Comparison of ENCODE assay signal across 29 cellular contexts in the genomic region with DNA sequence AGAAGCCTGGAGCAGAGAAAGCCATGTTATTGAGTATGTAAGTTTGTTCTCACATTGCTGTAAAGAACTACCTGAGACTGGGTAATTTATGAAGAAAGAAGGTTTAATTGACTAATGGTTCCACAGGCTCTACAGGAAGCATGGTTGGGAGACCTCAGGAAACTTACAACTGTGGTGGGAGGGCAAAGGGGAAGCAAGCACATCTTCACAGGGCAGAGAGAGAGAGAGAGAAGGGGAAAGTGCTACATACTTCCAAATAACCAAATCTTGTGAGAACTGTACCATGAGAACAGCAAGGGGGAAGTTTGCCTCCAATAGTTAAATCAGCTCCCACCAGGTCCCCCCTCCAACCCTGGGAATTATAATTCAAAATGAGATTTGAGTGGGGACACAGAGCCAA.
"Had no signal": no experiment of that assay in that cellular context is flagged by ENCODE, and none has a peak within 500 bp of the region (broad histone marks: within the 10 kb centered on the region; RNA-seq: fewer than 3 reads in every experiment).

No MANE protein-coding gene starts in this region.

- H3K27me3 ChIP-seq: neural progenitor cell, ovary, right lobe of liver, sigmoid colon, suprapubic skin, testis, tibial artery, transverse colon, upper lobe of right lung, uterus had no signal

- H3K27ac Mint-ChIP-seq: naive thymus-derived CD8-positive, alpha-beta T cell; natural killer cell treated with Interleukin-12 subunit alpha and Interleukin-12 subunit beta and Interleukin-15 and Interleukin-18, amount 100 ng/mL, for 72 hours; neural progenitor cell; progenitor cell of endocrine pancreas; stimulated activated effector memory CD8-positive, alpha-beta T cell treated with anti-CD3 and anti-CD28 coated beads, Interleukin-12 subunit alpha, Interleukin-12 subunit beta, amount 100 ng/mL, for 72 hours; type B pancreatic cell had no signal

- H3K4me1 ChIP-seq: parathyroid adenoma, psoas muscle, right lobe of liver, sigmoid colon, suprapubic skin, testis, transverse colon, upper lobe of right lung, uterus had no signal

- H3K9me3 ChIP-seq: ovary, psoas muscle, right lobe of liver, sigmoid colon, suprapubic skin, testis, tibial artery, transverse colon, upper lobe of right lung, uterus had no signal

- DNase-seq: naive thymus-derived CD8-positive, alpha-beta T cell; occipital lobe; ovary; posterior cingulate gyrus; psoas muscle; right cardiac atrium; right lobe of liver; sigmoid colon; small intestine; stimulated activated CD4-positive, alpha-beta T cell treated with anti-CD3 and anti-CD28 coated beads, Interleukin-15, amount 100 ng/mL, for 24 hours; stimulated activated CD4-positive, alpha-beta T cell treated with anti-CD3 and anti-CD28 coated beads, Interleukin-2, amount 100 ng/mL, for 24 hours; stimulated activated CD4-positive, alpha-beta T cell treated with anti-CD3 and anti-CD28 coated beads, Interleukin-2, amount 100 ng/mL, for 48 hours; stimulated activated CD4-positive, alpha-beta T cell treated with anti-CD3 and anti-CD28 coated beads, Interleukin-4, amount 100 ng/mL, for 24 hours; stimulated activated naive CD4-positive, alpha-beta T cell; stimulated activated naive CD8-positive, alpha-beta T cell treated with anti-CD3 and anti-CD28 coated beads, Interleukin-15, amount 100 ng/mL, for 72 hours; stimulated activated naive CD8-positive, alpha-beta T cell treated with anti-CD3 and anti-CD28 coated beads, Interleukin-15, Interleukin-2, amounts not matched to agents 100 U/mL and 50 U/mL, for 24 hours; substantia nigra; testis; tibial artery; transverse colon; upper lobe of right lung; uterus had no signal

- H3K4me3 ChIP-seq: neural progenitor cell, ovary, psoas muscle, right lobe of liver, sigmoid colon, suprapubic skin, testis, tibial artery, transverse colon, upper lobe of right lung, uterus had no signal

- H3K36me3 Mint-ChIP-seq: natural killer cell treated with Interleukin-12 subunit alpha and Interleukin-12 subunit beta and Interleukin-15 and Interleukin-18, amount 100 ng/mL, for 72 hours; neural progenitor cell; stimulated activated effector memory CD8-positive, alpha-beta T cell treated with anti-CD3 and anti-CD28 coated beads, Interleukin-12 subunit alpha, Interleukin-12 subunit beta, amount 100 ng/mL, for 72 hours; type B pancreatic cell had no signal

- H3K79me2 ChIP-seq: parathyroid adenoma had no signal

- H2AFZ ChIP-seq: neural progenitor cell, parathyroid adenoma had no signal

- H3K27ac ChIP-seq: neural progenitor cell, ovary, parathyroid adenoma, psoas muscle, right lobe of liver, sigmoid colon, suprapubic skin, testis, tibial artery, transverse colon, upper lobe of right lung, uterus had no signal

- H3K4me3 Mint-ChIP-seq: naive thymus-derived CD8-positive, alpha-beta T cell; natural killer cell treated with Interleukin-12 subunit alpha and Interleukin-12 subunit beta and Interleukin-15 and Interleukin-18, amount 100 ng/mL, for 72 hours; neural progenitor cell; stimulated activated effector memory CD8-positive, alpha-beta T cell treated with anti-CD3 and anti-CD28 coated beads, Interleukin-12 subunit alpha, Interleukin-12 subunit beta, amount 100 ng/mL, for 72 hours; stimulated activated naive CD8-positive, alpha-beta T cell treated with anti-CD3 and anti-CD28 coated beads, Interleukin-15, amount 100 ng/mL, for 72 hours; type B pancreatic cell had no signal

- H3K9me3 Mint-ChIP-seq: type B pancreatic cell had no signal

- H3K4me2 ChIP-seq: neural progenitor cell had no signal

- ATAC-seq: naive thymus-derived CD8-positive, alpha-beta T cell; natural killer cell treated with Interleukin-12 subunit alpha and Interleukin-12 subunit beta and Interleukin-15 and Interleukin-18, amount 100 ng/mL, for 72 hours; psoas muscle; right cardiac atrium; right lobe of liver; stimulated activated effector memory CD8-positive, alpha-beta T cell treated with anti-CD3 and anti-CD28 coated beads, Interleukin-12 subunit alpha, Interleukin-12 subunit beta, amount 100 ng/mL, for 72 hours; stimulated activated naive CD8-positive, alpha-beta T cell treated with anti-CD3 and anti-CD28 coated beads, Interleukin-15, amount 100 ng/mL, for 72 hours; stimulated activated naive CD8-positive, alpha-beta T cell treated with anti-CD3 and anti-CD28 coated beads, Interleukin-15, Interleukin-2, amounts not matched to agents 100 U/mL and 50 U/mL, for 24 hours; upper lobe of right lung had no signal

- H3K27me3 Mint-ChIP-seq: natural killer cell treated with Interleukin-12 subunit alpha and Interleukin-12 subunit beta and Interleukin-15 and Interleukin-18, amount 100 ng/mL, for 72 hours; progenitor cell of endocrine pancreas; stimulated activated naive CD8-positive, alpha-beta T cell treated with anti-CD3 and anti-CD28 coated beads, Interleukin-15, amount 100 ng/mL, for 72 hours; type B pancreatic cell had no signal

- H3K4me1 Mint-ChIP-seq: naive thymus-derived CD8-positive, alpha-beta T cell; neural progenitor cell; stimulated activated effector memory CD8-positive, alpha-beta T cell treated with anti-CD3 and anti-CD28 coated beads, Interleukin-12 subunit alpha, Interleukin-12 subunit beta, amount 100 ng/mL, for 72 hours; stimulated activated naive CD8-positive, alpha-beta T cell treated with anti-CD3 and anti-CD28 coated beads, Interleukin-15, amount 100 ng/mL, for 72 hours had no signal

- H3K9ac ChIP-seq: neural progenitor cell, parathyroid adenoma had no signal

- H3K36me3 ChIP-seq: neural progenitor cell, ovary, right lobe of liver, sigmoid colon, suprapubic skin, tibial artery, transverse colon, upper lobe of right lung, uterus had no signal
